ENCODE assay signal across 17 cellular contexts in the genomic region with DNA sequence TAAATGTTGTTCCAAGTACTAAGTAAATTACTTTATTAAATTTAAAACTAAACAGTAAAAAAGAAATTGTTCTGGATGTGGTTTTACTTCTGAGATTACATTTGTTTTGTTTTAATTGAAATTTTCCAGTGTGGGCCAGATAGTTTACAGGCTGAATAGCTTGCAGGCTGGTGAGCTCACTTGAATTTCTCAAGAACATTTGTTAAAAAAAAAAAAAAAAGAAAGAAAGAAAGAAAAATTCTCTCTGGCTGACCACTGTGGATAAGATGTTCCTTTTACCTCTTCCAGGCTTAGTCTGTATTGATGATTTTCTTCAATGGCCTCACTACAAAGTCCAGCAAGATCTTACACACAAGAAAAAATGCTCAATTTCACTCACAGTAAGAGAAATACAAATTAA.
DNase-seq lines count a peak whose midpoint lies in the region; TF ChIP-seq lines count a peak whose summit lies in the region.
"Had no signal": no experiment of that assay in that cellular context is flagged by ENCODE, and none has a peak within 500 bp of the region (broad histone marks: within the 10 kb centered on the region; RNA-seq: fewer than 3 reads in every experiment).

No MANE protein-coding gene starts in this region.

- H3K4me3 ChIP-seq in fibroblast of mammary gland (ENCODE audit: control insufficient read depth, low read depth, low read length) (no peak overlapping the region), thyroid gland (replicated peaks in 1 of 3) (no peak overlapping the region), neural progenitor cell (no peak overlapping the region)
- H3K4me3 ChIP-seq: GM23338, K562 had no signal

- H3K36me3 ChIP-seq in thyroid gland, result no peaks in the 10 kb centered on the region
- H3K36me3 ChIP-seq in neural progenitor cell, result no peaks in the 10 kb centered on the region
- H3K36me3 ChIP-seq: neutrophil had no signal

- H4K20me1 ChIP-seq in neural progenitor cell (ENCODE audit: low read depth), result no peaks in the 10 kb centered on the region

- peak overlapping the region in 2 of 3 experiments; percentile 18 to 60 for H3K27ac Mint-ChIP-seq in nephron
- H3K27ac Mint-ChIP-seq in neural progenitor cell, result no peak overlapping the region
- H3K27ac Mint-ChIP-seq: B cell, GM23338 had no signal

- no peaks in the 10 kb centered on the region for H3F3A ChIP-seq in neural progenitor cell (ENCODE audit: low read depth)

- H3K4me1 ChIP-seq in thyroid gland (peaks cover 21 to 27% of the 10 kb centered on the region in 2 donors), neural progenitor cell (peaks cover 18% of the 10 kb centered on the region)

- H3K9ac ChIP-seq in neural progenitor cell, result no peak overlapping the region

- H3K4me1 Mint-ChIP-seq in nephron (peaks cover 13% of the 10 kb centered on the region), neural progenitor cell (peaks cover 20% of the 10 kb centered on the region)
- H3K4me1 Mint-ChIP-seq: GM23338 had no signal

- intact Hi-C loops in thyroid gland (cut with DNase I), result no loop called here

- H3K4me2 ChIP-seq in neural progenitor cell, result no peak overlapping the region
- H3K4me2 ChIP-seq: GM23338 had no signal

- TF ChIP-seq CTCF in fibroblast of mammary gland (conservative IDR thresholded peaks at IDR 0.05; ENCODE audit: control insufficient read depth, insufficient read depth, low read depth, low read length), result no peak
- TF ChIP-seq CTCF in nephron (IDR thresholded peaks at IDR 0.05; ENCODE audit: unreplicated experiment in 3 of 3), result no peak
- no peak for TF ChIP-seq CTCF in thyroid gland (IDR thresholded peaks at IDR 0.05)
- TF ChIP-seq CTCF in neural progenitor cell (IDR thresholded peaks at IDR 0.05), result no peak

- H3K27ac ChIP-seq in thyroid gland, result peak overlapping the region; percentile 61 to 93 (median 83)
- no peak overlapping the region for H3K27ac ChIP-seq in neural progenitor cell
- H3K27ac ChIP-seq: neutrophil had no signal

- DNase-seq in astrocyte of the hippocampus (ENCODE audit: low read depth, low spot score), result peak; percentile 48
- peak; percentile 36 for DNase-seq in fibroblast of mammary gland (ENCODE audit: low read depth)
- no peak for DNase-seq in thyroid gland
- no peak for DNase-seq in NCI-H2227 treated with DMSO at 0.1 percent for 48 hours (lab: John Stamatoyannopoulos, UW)
- no peak for DNase-seq in neural progenitor cell (ENCODE audit: low spot score)
- no peak for DNase-seq in NCI-H1092 treated with DMSO at 0.1 percent for 48 hours (lab: John Stamatoyannopoulos, UW)
- no peak for DNase-seq in islet precursor cell
- DNase-seq: GF-D8; NCI-H524; SHP77; stimulated activated CD4-positive, alpha-beta T cell treated with anti-CD3 and anti-CD28 coated beads, Interleukin-4, amount 100 ng/mL, for 24 hours; T-helper 2 cell had no signal

- no peaks in the 10 kb centered on the region for H3K79me2 ChIP-seq in neural progenitor cell (ENCODE audit: low read depth)

- H3K4me3 Mint-ChIP-seq in nephron (no peak overlapping the region), neural progenitor cell (no peak overlapping the region)
- H3K4me3 Mint-ChIP-seq: B cell, GM23338 had no signal

- peaks cover 9% of the 10 kb centered on the region for H3K36me3 Mint-ChIP-seq in nephron (ENCODE audit: low read depth)
- H3K36me3 Mint-ChIP-seq in neural progenitor cell, result peaks cover 2% of the 10 kb centered on the region

- no peak for TF ChIP-seq POLR2A in thyroid gland (IDR thresholded peaks at IDR 0.05)

- H2AFZ ChIP-seq in neural progenitor cell (replicated peaks), result no peak overlapping the region
- H2AFZ ChIP-seq: GM23338 had no signal

- H3K9me3 ChIP-seq in thyroid gland, result no peaks in the 10 kb centered on the region
- no peaks in the 10 kb centered on the region for H3K9me3 ChIP-seq in neural progenitor cell (ENCODE audit: low read depth)
- H3K9me3 ChIP-seq: neutrophil had no signal

- H3K9me3 Mint-ChIP-seq in nephron, result no peaks in the 10 kb centered on the region
- no peaks in the 10 kb centered on the region for H3K9me3 Mint-ChIP-seq in neural progenitor cell
- H3K9me3 Mint-ChIP-seq: GM23338 had no signal

- H3K27me3 Mint-ChIP-seq in nephron (ENCODE audit: low read depth), result no peaks in the 10 kb centered on the region
- H3K27me3 Mint-ChIP-seq in neural progenitor cell (ENCODE audit: insufficient read depth, low read depth), result no peaks in the 10 kb centered on the region
- H3K27me3 Mint-ChIP-seq: B cell had no signal

- H3K27me3 ChIP-seq in thyroid gland (no peaks in the 10 kb centered on the region), neural progenitor cell (no peaks in the 10 kb centered on the region)
- H3K27me3 ChIP-seq: neutrophil had no signal

Comparison
In these comparisons a context has a peak if more than half of its experiments do, and no peak if none do; other contexts are left out.
1. DNase-seq: peak in astrocyte of the hippocampus (single experiment) and fibroblast of mammary gland (single experiment); none in thyroid gland (0 of 2), NCI-H2227 treated with DMSO at 0.1 percent for 48 hours (single experiment), neural progenitor cell (single experiment), NCI-H1092 treated with DMSO at 0.1 percent for 48 hours (single experiment) and islet precursor cell (single experiment).